ENCODE assay signal across 14 cellular contexts in the genomic region with DNA sequence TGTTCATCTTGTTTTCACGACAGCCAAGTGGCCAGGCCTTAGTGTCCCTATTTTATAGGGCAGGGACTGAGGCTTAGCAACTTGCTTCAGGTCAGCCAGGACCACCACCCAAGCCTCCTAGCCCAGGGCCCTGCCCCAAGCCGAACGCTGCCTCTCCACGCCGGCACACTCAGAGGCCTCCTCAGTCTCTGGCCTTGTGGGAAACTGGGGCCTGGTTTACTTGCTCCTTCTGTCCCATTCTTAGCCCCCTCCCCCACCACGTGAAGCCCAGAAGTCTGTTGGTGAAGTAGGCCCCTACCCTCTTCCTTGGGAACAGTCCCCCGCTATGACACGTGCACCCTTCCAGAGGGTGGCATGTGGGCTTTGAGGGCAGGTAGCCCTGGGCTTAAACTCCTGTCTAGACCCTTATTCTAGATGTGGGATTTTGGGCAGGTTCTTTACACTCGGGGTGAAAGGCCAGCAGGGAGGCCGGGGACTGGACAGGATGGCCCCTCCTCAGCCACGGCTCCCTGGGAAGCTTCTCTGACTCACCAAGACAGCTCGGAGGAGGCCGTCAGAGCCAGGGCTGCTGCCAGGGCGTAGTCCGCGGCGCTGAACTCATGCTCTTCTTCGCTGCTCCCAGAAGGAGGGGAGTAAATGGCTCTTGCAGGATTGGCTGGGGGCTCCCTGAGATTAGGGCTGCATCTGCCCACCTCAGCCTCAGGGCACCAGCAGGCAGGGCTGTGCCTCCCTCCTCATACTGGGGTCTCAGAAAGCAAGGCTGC. TPM values are rescaled to one million over a fixed set of nuclear protein-coding genes. Genes with fewer than 3 reads are reported as not detected.
DNase-seq lines count a peak whose midpoint lies in the region; ATAC-seq, FAIRE-seq and TF ChIP-seq lines count a peak whose summit lies in the region.
"Had no signal": no experiment of that assay in that cellular context is flagged by ENCODE, and none has a peak within 500 bp of the region (broad histone marks: within the 10 kb centered on the region; RNA-seq: fewer than 3 reads in every experiment).

No MANE protein-coding gene starts in this region.

- H3K9me3 Mint-ChIP-seq in MCF 10A (ENCODE audit: unreplicated experiment) (no peaks in the 10 kb centered on the region), Calu3 (ENCODE audit: low read depth, unreplicated experiment) (no peaks in the 10 kb centered on the region)
- H3K9me3 Mint-ChIP-seq: activated CD4-positive, alpha-beta T cell treated with anti-CD3 and anti-CD28 coated beads, Interleukin-2, amount 10 ng/mL, durations not matched to agents 24 days and 14 days; activated naive CD4-positive, alpha-beta T cell treated with anti-CD3 and anti-CD28 coated beads for 36 hours had no signal

- no peak for TF ChIP-seq CTCF in MCF 10A (IDR thresholded peaks at IDR 0.05; ENCODE audit: unreplicated experiment)
- no peak for TF ChIP-seq CTCF in breast epithelium (IDR thresholded peaks at IDR 0.05)
- TF ChIP-seq CTCF in K562 (IDR thresholded peaks at IDR 0.05 in 2 of 3, conservative IDR thresholded peaks at IDR 0.05 in 1 of 3; ENCODE audit: insufficient read depth in 2 of 3, low read depth in 1 of 3, low read length in 3 of 3), result no peak
- no peak for TF ChIP-seq CTCF in kidney (IDR thresholded peaks at IDR 0.05; ENCODE audit: borderline replicate concordance, extremely low read depth, insufficient read depth)
- no peak for TF ChIP-seq CTCF in spleen (IDR thresholded peaks at IDR 0.05 in 8 of 11, conservative IDR thresholded peaks at IDR 0.05 in 3 of 11)
- no peak for TF ChIP-seq CTCF in Calu3 (IDR thresholded peaks at IDR 0.05; ENCODE audit: unreplicated experiment)

- CTCF ChIA-PET in MCF 10A (lab: Yijun Ruan, JAX), result interaction anchor here (1.9 kb wide), 1 partner anchor 36 kb away, joined by 4 read pairs; no protein-coding TSS in a partner anchor
- CTCF ChIA-PET in K562 (lab: Yijun Ruan, JAX; ENCODE audit: low intra/inter-chr PET ratio), result no interaction called here
- CTCF ChIA-PET in Calu3 (lab: Charles Lee), result no interaction called here

- POLR2A ChIA-PET in MCF 10A (lab: Yijun Ruan, JAX), result no interaction called here
- POLR2A ChIA-PET in K562 (lab: Yijun Ruan, JAX), result no interaction called here

- H3K27ac ChIP-seq in breast epithelium (no peak overlapping the region), K562 (ENCODE audit: extremely low read depth, low read depth, low read length) (no peak overlapping the region), kidney (ENCODE audit: low read depth in 2 of 2, low read length in 2 of 2) (peak overlapping the region; percentile 38 to 87), spleen (no peak overlapping the region)

- TF ChIP-seq POLR2A in breast epithelium (IDR thresholded peaks at IDR 0.05) (no peak), K562 (conservative IDR thresholded peaks at IDR 0.05) (no peak), spleen (IDR thresholded peaks at IDR 0.05) (no peak)

- FAIRE-seq in K562 (lab: Jason Lieb, UNC), result no peak
- no peak for FAIRE-seq in kidney (lab: Jason Lieb, UNC)
- FAIRE-seq: A204.1 had no signal

- no peak overlapping the region; a peak in 1 of 4 replicates for H3K9ac ChIP-seq in K562 (ENCODE audit: insufficient read depth in 1 of 2, low read depth in 2 of 2, low read length in 2 of 2)
- peak overlapping the region in 1 of 2 donors; percentile 55 for H3K9ac ChIP-seq in kidney (ENCODE audit: low read length in 2 of 2)

- peak overlapping the region; percentile 90 for H3K27ac Mint-ChIP-seq in MCF 10A (ENCODE audit: low read depth, unreplicated experiment)
- H3K27ac Mint-ChIP-seq in Calu3 (ENCODE audit: unreplicated experiment), result no peak overlapping the region
- H3K27ac Mint-ChIP-seq: activated CD4-positive, alpha-beta T cell treated with anti-CD3 and anti-CD28 coated beads, Interleukin-2, amount 10 ng/mL, durations not matched to agents 24 days and 14 days; activated naive CD4-positive, alpha-beta T cell treated with anti-CD3 and anti-CD28 coated beads for 36 hours had no signal

- H3K27me3 Mint-ChIP-seq in MCF 10A (ENCODE audit: insufficient read depth, unreplicated experiment) (no peaks in the 10 kb centered on the region), Calu3 (ENCODE audit: unreplicated experiment) (no peaks in the 10 kb centered on the region)

- in situ Hi-C loops in K562 (cut with MboI), result no loop called here

- TF ChIP-seq EP300 in K562 (IDR thresholded peaks at IDR 0.05; ENCODE audit: low read length), result no peak

- intact Hi-C loops in MCF 10A (cut with micrococcal nuclease), result no loop called here
- intact Hi-C loops in breast epithelium (cut with DNase I; ENCODE audit: low total_unique reads), result no loop called here
- intact Hi-C loops in K562 (cut with micrococcal nuclease), result no loop called here
- intact Hi-C loops in kidney (cut with DNase I), result no loop called here
- intact Hi-C loops in spleen (cut with DNase I; ENCODE audit: low total_unique reads), result no loop called here
- intact Hi-C loops in Calu3 (cut with micrococcal nuclease; ENCODE audit: unreplicated experiment), result no loop called here

- H3K4me3 Mint-ChIP-seq in MCF 10A (ENCODE audit: unreplicated experiment) (no peak overlapping the region), Calu3 (ENCODE audit: low read depth, unreplicated experiment) (no peak overlapping the region)
- H3K4me3 Mint-ChIP-seq: activated CD4-positive, alpha-beta T cell treated with anti-CD3 and anti-CD28 coated beads, Interleukin-2, amount 10 ng/mL, durations not matched to agents 24 days and 14 days; activated naive CD4-positive, alpha-beta T cell treated with anti-CD3 and anti-CD28 coated beads for 36 hours had no signal

- BruUV-seq in MCF 10A (replicated peaks; lab: Mats Ljungman, UMichigan) (no TSS peak), K562 (replicated peaks; lab: Mats Ljungman, UMichigan) (no TSS peak), Calu3 (replicated peaks; lab: Mats Ljungman, UMichigan) (no TSS peak)

- H3K4me1 Mint-ChIP-seq in MCF 10A (ENCODE audit: insufficient read depth, unreplicated experiment), result peaks cover 14% of the 10 kb centered on the region
- H3K4me1 Mint-ChIP-seq in Calu3 (ENCODE audit: low read depth, unreplicated experiment), result peaks cover 16% of the 10 kb centered on the region

- 15% methylated on average over 18 of the region's 18 CpGs for WGBS in K562 (ENCODE audit: insufficient coverage, low coverage, missing lambda C conversion rate)
- 84 to 91% (median 87%) methylated on average over 8 to 18 of the region's 18 CpGs for WGBS in spleen, 5 donors

- H4K20me1 ChIP-seq in K562 (replicated peaks; ENCODE audit: control insufficient read depth, insufficient read depth, low read length), result peaks cover 10% of the 10 kb centered on the region

- TF ChIP-seq RAD21 in K562 (CRISPR knock-in tag; conservative IDR thresholded peaks at IDR 0.05 in 1 of 2, IDR thresholded peaks at IDR 0.05 in 1 of 2), result no peak

- H3K36me3 ChIP-seq in breast epithelium (no peaks in the 10 kb centered on the region), K562 (ENCODE audit: control insufficient read depth, insufficient read depth, low read length) (no peaks in the 10 kb centered on the region), kidney (ENCODE audit: control insufficient read depth in 1 of 2, insufficient read depth in 2 of 2, low read length in 2 of 2) (no peaks in the 10 kb centered on the region), spleen (no peaks in the 10 kb centered on the region)

- no peaks in the 10 kb centered on the region for H3K27me3 ChIP-seq in breast epithelium
- peaks cover 36 to 68% of the 10 kb centered on the region in 2 experiments; a peak in 4 of 5 replicates for H3K27me3 ChIP-seq in K562 (ENCODE audit: control insufficient read depth in 2 of 2, insufficient read depth in 2 of 2, low read length in 2 of 2)
- H3K27me3 ChIP-seq in spleen (replicated peaks in 1 of 7), result peaks cover 0 to 21% (median 0%) of the 10 kb centered on the region in 7 donors

- H3K9me1 ChIP-seq in K562 (ENCODE audit: control insufficient read depth, insufficient read depth, low read length), result no peaks in the 10 kb centered on the region

- no peaks in the 10 kb centered on the region for H3K79me2 ChIP-seq in K562 (ENCODE audit: control insufficient read depth, insufficient read depth, low read length)

- no peak overlapping the region for H2AFZ ChIP-seq in K562 (ENCODE audit: low read depth, low read length)

- no peak overlapping the region for H3K4me2 ChIP-seq in K562 (ENCODE audit: insufficient read depth, low read length)

- H3K4me1 ChIP-seq in breast epithelium, result peaks cover 0 to 4% of the 10 kb centered on the region in 2 donors
- peaks cover 2 to 33% of the 10 kb centered on the region in 2 experiments; a peak in 4 of 5 replicates for H3K4me1 ChIP-seq in K562 (replicated peaks in 1 of 2; ENCODE audit: control insufficient read depth in 2 of 2, insufficient read depth in 2 of 2, low read length in 2 of 2)
- H3K4me1 ChIP-seq in kidney (ENCODE audit: control insufficient read depth in 1 of 2, insufficient read depth in 1 of 2, low read depth in 1 of 2, low read length in 2 of 2), result peaks cover 0 to 12% of the 10 kb centered on the region in 2 donors
- peaks cover 0 to 9% (median 4%) of the 10 kb centered on the region in 6 donors for H3K4me1 ChIP-seq in spleen

- ATAC-seq in K562 (no peak), GM18498 (IDR thresholded peaks at IDR 0.05; ENCODE audit: unreplicated experiment) (no peak), GM18870 (IDR thresholded peaks at IDR 0.05; ENCODE audit: unreplicated experiment) (no peak)
- ATAC-seq: right cardiac atrium had no signal

- H3K4me3 ChIP-seq in breast epithelium (no peak overlapping the region), K562 (no peak overlapping the region), kidney (ENCODE audit: low read length in 2 of 2) (peak overlapping the region; percentile 43 to 61), spleen (no peak overlapping the region)

- H3K9me3 ChIP-seq in breast epithelium, result no peaks in the 10 kb centered on the region
- H3K9me3 ChIP-seq in K562 (replicated peaks; ENCODE audit: control insufficient read depth, insufficient read depth, low read depth, low read length), result no peaks in the 10 kb centered on the region
- no peaks in the 10 kb centered on the region for H3K9me3 ChIP-seq in kidney (ENCODE audit: control insufficient read depth in 1 of 2, low read length in 2 of 2)
- no peaks in the 10 kb centered on the region for H3K9me3 ChIP-seq in spleen

- H3K36me3 Mint-ChIP-seq in MCF 10A (ENCODE audit: insufficient read depth, unreplicated experiment), result no peaks in the 10 kb centered on the region
- peaks cover 5% of the 10 kb centered on the region for H3K36me3 Mint-ChIP-seq in Calu3 (ENCODE audit: insufficient read depth, unreplicated experiment)

- DNase-seq in MCF 10A (ENCODE audit: unreplicated experiment) (peak; percentile 56), breast epithelium (ENCODE audit: low spot score in 2 of 2) (no peak), K562 (ENCODE audit: extremely low read depth in 1 of 4, low spot score in 3 of 4) (no peak), kidney (no peak), spleen (peak; percentile 44), Calu3 (no peak)
- DNase-seq: activated CD4-positive, alpha-beta T cell treated with anti-CD3 and anti-CD28 coated beads, Interleukin-2, amount 10 ng/mL, durations not matched to agents 24 days and 14 days; activated naive CD4-positive, alpha-beta T cell treated with anti-CD3 and anti-CD28 coated beads for 36 hours; SHP77 treated with DMSO at 0.1 percent for 48 hours; stimulated activated CD8-positive, alpha-beta memory T cell treated with anti-CD3 and anti-CD28 coated beads, Interleukin-4, amount 100 ng/mL, for 48 hours had no signal

RNA-seq across cellular contexts. Expression of gene MYOM3, which starts 4.3 kb away (rescaled TPM):
- total RNA-seq in MCF 10A (2022), result 0.05 and 0.12 TPM in 2 replicates
- under 1 TPM; 0.32 to 0.98 (median 0.59) TPM for total RNA-seq in breast epithelium
- total RNA-seq in K562 (2011; cell fraction: chromatin; rRNA removed; ENCODE audit: low replicate concordance), result 0.09 TPM in 1 of 2 replicates, not detected in the other
- total RNA-seq in K562 (2011; cell fraction: nucleolus; rRNA removed), result not detected in 2 replicates
- not detected in 2 replicates for total RNA-seq in K562 (2011; cell fraction: nucleoplasm; rRNA removed)
- not detected in 2 replicates for total RNA-seq in K562 (2014; rRNA removed)
- not detected in 2 replicates for total RNA-seq in K562 (2014; rRNA removed; fragmentation: Illumina TruSeq; extraction: Trizol)
- total RNA-seq in K562 (2015; rRNA removed; fragmentation: Illumina TruSeq; extraction: Trizol), result not detected in 2 replicates
- not detected in 2 replicates for total RNA-seq in K562 (2021)
- polyA plus RNA-seq in K562 (2011; rRNA removed), result 0.01 TPM in 1 of 2 replicates, not detected in the other
- polyA plus RNA-seq in K562 (2011; cell fraction: cytosol; rRNA removed), result not detected in 2 replicates
- 0.03 and 0.06 TPM in 2 replicates for polyA plus RNA-seq in K562 (2011; cell fraction: nucleus; rRNA removed)
- 0.06 TPM in 1 of 2 replicates, not detected in the other for polyA plus RNA-seq in K562 (2012)
- polyA plus RNA-seq in K562 (2014; fragmentation: Illumina TruSeq; extraction: Trizol), result not detected in 2 replicates
- polyA plus RNA-seq in K562 (2014; fragmentation: Nextera tagmentation; extraction: Ambion mirVana), result not detected
- not detected in 2 replicates for polyA plus RNA-seq in K562 (2014; rRNA removed)
- 0.11 TPM in 1 of 2 replicates, not detected in the other for polyA minus RNA-seq in K562 (2011; rRNA and poly(A)+ RNA removed)
- not detected in 2 replicates for polyA minus RNA-seq in K562 (2011; cell fraction: cytosol; rRNA and poly(A)+ RNA removed)
- polyA minus RNA-seq in K562 (2011; cell fraction: nucleus; rRNA and poly(A)+ RNA removed), result not detected in 2 replicates
- total RNA-seq in kidney, result 13.5 TPM
- 20.5 TPM for polyA plus RNA-seq in kidney (ENCODE audit: insufficient read depth, low read depth, low replicate concordance)
- total RNA-seq in spleen, result not detected
- polyA plus RNA-seq in spleen, result under 1 TPM; 0.02 to 0.06 (median 0.06) TPM
- total RNA-seq in Calu3 (2022), result 0.42 and 1.0 TPM in 2 replicates
- total RNA-seq: activated CD4-positive, alpha-beta T cell treated with anti-CD3 and anti-CD28 coated beads, Interleukin-2, amount 10 ng/mL, durations not matched to agents 24 days and 14 days; activated naive CD4-positive, alpha-beta T cell treated with anti-CD3 and anti-CD28 coated beads for 36 hours had no signal

RNA-seq across cellular contexts. Expression of gene IL22RA1, which starts 35.3 kb away (rescaled TPM):
- total RNA-seq in MCF 10A (2022) (not detected in 2 replicates), breast epithelium (under 1 TPM in 2 of 3 donors, not detected in 1; 0.73 to 0.98 TPM), K562 (2014; rRNA removed) (not detected in 2 replicates), K562 (2014; rRNA removed; fragmentation: Illumina TruSeq; extraction: Trizol) (not detected in 2 replicates), K562 (2015; rRNA removed; fragmentation: Illumina TruSeq; extraction: Trizol) (not detected in 2 replicates), K562 (2021) (0.11 TPM in 1 of 2 replicates, not detected in the other), kidney (1.4 TPM), spleen (not detected), Calu3 (2022) (1.3 and 2.0 TPM in 2 replicates)
- total RNA-seq in K562 (2011; cell fraction: chromatin; rRNA removed; ENCODE audit: low replicate concordance), result not detected in 2 replicates
- not detected in 2 replicates for total RNA-seq in K562 (2011; cell fraction: nucleolus; rRNA removed)
- total RNA-seq in K562 (2011; cell fraction: nucleoplasm; rRNA removed), result not detected in 2 replicates
- polyA plus RNA-seq in K562 (2011; rRNA removed) (not detected in 2 replicates), K562 (2014; fragmentation: Illumina TruSeq; extraction: Trizol) (not detected in 2 replicates), K562 (2014; fragmentation: Nextera tagmentation; extraction: Ambion mirVana) (not detected), K562 (2014; rRNA removed) (not detected in 2 replicates), kidney (ENCODE audit: insufficient read depth, low read depth, low replicate concordance) (1.4 TPM), spleen (not detected)
- not detected in 2 replicates for polyA plus RNA-seq in K562 (2011; cell fraction: cytosol; rRNA removed)
- not detected in 2 replicates for polyA plus RNA-seq in K562 (2011; cell fraction: nucleus; rRNA removed)
- not detected in 2 replicates for polyA plus RNA-seq in K562 (2012)
- polyA minus RNA-seq in K562 (2011; rRNA and poly(A)+ RNA removed), result not detected in 2 replicates
- polyA minus RNA-seq in K562 (2011; cell fraction: cytosol; rRNA and poly(A)+ RNA removed), result not detected in 2 replicates
- polyA minus RNA-seq in K562 (2011; cell fraction: nucleus; rRNA and poly(A)+ RNA removed), result not detected in 2 replicates
- total RNA-seq: activated CD4-positive, alpha-beta T cell treated with anti-CD3 and anti-CD28 coated beads, Interleukin-2, amount 10 ng/mL, durations not matched to agents 24 days and 14 days; activated naive CD4-positive, alpha-beta T cell treated with anti-CD3 and anti-CD28 coated beads for 36 hours had no signal

Comparison
In these comparisons a context has a peak if more than half of its experiments do, and no peak if none do; other contexts are left out.
1. DNase-seq: peak in MCF 10A (single experiment) and spleen (single experiment); none in breast epithelium (0 of 2), K562 (0 of 4), kidney (single experiment) and Calu3 (single experiment).
2. H3K27ac ChIP-seq: peak in kidney (2 of 2); none in breast epithelium (0 of 2), K562 (single experiment) and spleen (0 of 8).
3. H3K4me3 ChIP-seq: peak in kidney (2 of 2); none in breast epithelium (0 of 3), K562 (single experiment) and spleen (0 of 8).